In the genomic region with DNA sequence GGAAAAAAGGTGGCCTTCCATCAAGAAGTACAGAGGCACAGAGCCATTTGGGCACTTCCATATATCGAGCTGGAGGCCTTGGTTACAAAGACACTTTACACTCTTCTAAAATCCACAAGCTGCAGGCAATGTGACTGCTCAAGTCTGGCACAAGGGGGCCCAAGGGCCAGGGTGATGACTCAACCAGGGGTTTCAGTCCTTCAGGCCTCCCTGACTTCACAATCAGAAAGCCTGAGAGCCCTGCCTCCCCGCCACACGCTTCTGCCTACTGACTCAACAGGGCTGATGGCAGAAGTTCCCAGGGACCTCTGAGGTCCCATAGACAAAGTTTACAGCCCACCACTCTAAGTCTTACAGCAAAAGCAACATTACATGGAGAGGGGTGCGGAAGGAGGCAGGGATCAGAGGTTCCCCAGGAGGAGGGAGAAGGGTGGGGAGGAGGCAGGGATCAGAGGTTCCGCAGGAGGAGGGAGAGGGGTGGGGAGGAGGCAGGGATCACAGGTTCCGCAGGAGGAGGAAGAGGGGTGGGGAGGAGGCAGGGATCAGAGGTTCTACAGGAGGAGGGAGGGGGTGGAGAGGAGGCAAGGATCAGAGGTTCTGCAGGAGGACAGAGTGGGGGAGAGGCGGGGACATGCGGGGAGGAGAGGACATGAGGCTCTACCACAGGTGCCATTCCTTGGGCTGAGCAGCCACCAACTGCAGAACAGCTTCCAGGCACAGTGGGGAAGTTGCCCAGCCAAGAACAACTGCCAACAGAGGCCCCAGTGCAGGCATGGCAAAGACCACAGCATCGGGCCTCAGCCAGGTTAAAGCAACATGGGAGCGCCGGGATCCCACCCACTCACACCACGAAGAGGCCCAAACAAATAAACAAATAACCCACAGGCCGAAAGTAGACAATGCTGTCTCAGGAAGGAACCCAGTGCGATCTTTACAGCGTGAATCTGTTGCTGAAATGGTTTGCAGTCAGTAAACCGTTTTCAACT, we compare ENCODE assay signal across 9 cellular contexts. TPM values are rescaled to one million over a fixed set of nuclear protein-coding genes. Genes with fewer than 3 reads are reported as not detected.
DNase-seq lines count a peak whose midpoint lies in the region; ATAC-seq lines count a peak whose summit lies in the region.
"Had no signal": no experiment of that assay in that cellular context is flagged by ENCODE, and none has a peak within 500 bp of the region (broad histone marks: within the 10 kb centered on the region; RNA-seq: fewer than 3 reads in every experiment).

No MANE protein-coding gene starts in this region.

- H3K4me3 ChIP-seq in mesodermal cell (ENCODE audit: extremely low read depth, insufficient read depth, low read length, poor library complexity, severe bottlenecking) = no peak overlapping the region
- H3K4me3 ChIP-seq: cardiac muscle cell had no signal

- 92 to 93% methylated on average over 7 to 8 of the region's 16 CpGs for WGBS in mesodermal cell (ENCODE audit: insufficient coverage in 2 of 2), 2 experiments

- H3K36me3 ChIP-seq in mesodermal cell (ENCODE audit: control insufficient read depth, insufficient read depth, low read length) = peaks cover 48% of the 10 kb centered on the region
- H3K36me3 ChIP-seq: cardiac muscle cell had no signal

- peaks cover 46% of the 10 kb centered on the region for H3K4me1 ChIP-seq in mesodermal cell (ENCODE audit: control insufficient read depth, insufficient read depth, low read length, poor library complexity, severe bottlenecking)

- DNase-seq in EH (ENCODE audit: low read depth) = peak; percentile 74
- peak; percentile 8 to 50 (median 38) for DNase-seq in activated CD8-positive, alpha-beta memory T cell treated with anti-CD3 and anti-CD28 coated beads for 48 hours (ENCODE audit: low read depth in 2 of 3, low spot score in 2 of 3)
- no peak for DNase-seq in CD1c-positive myeloid dendritic cell (ENCODE audit: extremely low spot score)
- no peak for DNase-seq in NCI-H446 (lab: John Stamatoyannopoulos, UW)
- no peak for DNase-seq in NCI-H2029 (lab: John Stamatoyannopoulos, UW)

- peak overlapping the region; percentile 78 for H3K27ac ChIP-seq in mesodermal cell (ENCODE audit: low read depth, low read length, severe bottlenecking)
- H3K27ac ChIP-seq: cardiac muscle cell had no signal

- no peaks in the 10 kb centered on the region for H3K9me3 ChIP-seq in mesodermal cell (ENCODE audit: control insufficient read depth, low read length)

- peak; percentile 93 for ATAC-seq in GM19467 (IDR thresholded peaks at IDR 0.05; ENCODE audit: unreplicated experiment)
- peak; percentile 100 for ATAC-seq in HG03432 (IDR thresholded peaks at IDR 0.05; ENCODE audit: unreplicated experiment)

RNA-seq across cellular contexts. Expression of a gene that starts 52.0 kb away (rescaled TPM):
- polyA plus RNA-seq in mesodermal cell (2013, experiment 1 of 2) = 23.5 TPM
- polyA plus RNA-seq in mesodermal cell (2013, experiment 2 of 2) = 21.4 TPM

Comparison
In these comparisons a context has a peak if more than half of its experiments do, and no peak if none do; other contexts are left out.
1. DNase-seq: peak in EH (single experiment) and activated CD8-positive, alpha-beta memory T cell treated with anti-CD3 and anti-CD28 coated beads for 48 hours (3 of 3); none in CD1c-positive myeloid dendritic cell (single experiment), NCI-H446 (0 of 2) and NCI-H2029 (single experiment).